7 cellular contexts compared by ENCODE assay signal in genomic region chrX:89021964-89022363, GRCh38.
"Had no signal": no experiment of that assay in that cellular context is flagged by ENCODE, and none has a peak within 500 bp of the region (broad histone marks: within the 10 kb centered on the region; RNA-seq: fewer than 3 reads in every experiment).

No MANE protein-coding gene starts in this region.

- H3K4me1 Mint-ChIP-seq: IgD-negative memory B cell had no signal

- H3K4me3 ChIP-seq: K562 had no signal

- H3K27me3 Mint-ChIP-seq: IgD-negative memory B cell had no signal

- ATAC-seq: HepG2, K562 had no signal

- H3K27ac Mint-ChIP-seq: IgD-negative memory B cell had no signal

- H3K27ac ChIP-seq: HL-60 had no signal

- H3K36me3 Mint-ChIP-seq: IgD-negative memory B cell had no signal

- H3K4me3 Mint-ChIP-seq: IgD-negative memory B cell had no signal

- DNase-seq: IMR-90, KBM-7 had no signal

- FAIRE-seq: HepG2, HTR-8/SVneo, K562 had no signal
